15 cellular contexts compared by ENCODE assay signal in genomic region chr1:33119532-33120217, GRCh38. TPM values are rescaled to one million over a fixed set of nuclear protein-coding genes. Genes with fewer than 3 reads are reported as not detected.
DNase-seq lines count a peak whose midpoint lies in the region; ATAC-seq and TF ChIP-seq lines count a peak whose summit lies in the region.
"Had no signal": no experiment of that assay in that cellular context is flagged by ENCODE, and none has a peak within 500 bp of the region (broad histone marks: within the 10 kb centered on the region; RNA-seq: fewer than 3 reads in every experiment).

No MANE protein-coding gene starts in this region.

- no peaks in the 10 kb centered on the region for H4K20me1 ChIP-seq in osteoblast (ENCODE audit: insufficient read depth, low read length)

- H2AFZ ChIP-seq in osteoblast (ENCODE audit: low read length) = no peak overlapping the region

- H3K27ac Mint-ChIP-seq in stimulated activated effector memory CD8-positive, alpha-beta T cell treated with anti-CD3 and anti-CD28 coated beads, Interleukin-12 subunit alpha, Interleukin-12 subunit beta, amount 100 ng/mL, for 72 hours = no peak overlapping the region

- H3K4me3 ChIP-seq in cardiac fibroblast (replicated peaks in 1 of 2; ENCODE audit: low read depth in 2 of 2, low read length in 2 of 2) (no peak overlapping the region), osteoblast (ENCODE audit: insufficient read depth, low read length) (no peak overlapping the region)
- H3K4me3 ChIP-seq: gastroesophageal sphincter, spleen, tibial artery had no signal

- H3K4me1 Mint-ChIP-seq in stimulated activated effector memory CD8-positive, alpha-beta T cell treated with anti-CD3 and anti-CD28 coated beads, Interleukin-12 subunit alpha, Interleukin-12 subunit beta, amount 100 ng/mL, for 72 hours = peaks cover 6% of the 10 kb centered on the region

- DNase-seq in DMS53 (lab: John Stamatoyannopoulos, UW) = peak; percentile 21
- DNase-seq in DMS53 treated with DMSO at 0.1 percent for 48 hours (lab: John Stamatoyannopoulos, UW; ENCODE audit: unreplicated experiment) = no peak
- DNase-seq in cardiac fibroblast (ENCODE audit: low read depth in 2 of 2) = no peak
- peak; percentile 74 for DNase-seq in osteoblast (ENCODE audit: insufficient read length, low spot score, missing footprints)
- DNase-seq in stimulated activated effector memory CD8-positive, alpha-beta T cell treated with anti-CD3 and anti-CD28 coated beads, Interleukin-12 subunit alpha, Interleukin-12 subunit beta, amount 100 ng/mL, for 72 hours (ENCODE audit: low spot score in 2 of 2) = no peak
- DNase-seq: activated CD8-positive, alpha-beta memory T cell treated with anti-CD3 and anti-CD28 coated beads, Interleukin-2, amount 50 U/mL, for 4 hours; left colon; NCI-H2171 treated with DMSO at 0.1 percent for 48 hours; spleen; tibial artery had no signal

- no peak overlapping the region for H3K4me3 Mint-ChIP-seq in stimulated activated effector memory CD8-positive, alpha-beta T cell treated with anti-CD3 and anti-CD28 coated beads, Interleukin-12 subunit alpha, Interleukin-12 subunit beta, amount 100 ng/mL, for 72 hours

- ATAC-seq in HG03103 (IDR thresholded peaks at IDR 0.05; ENCODE audit: low read depth, unreplicated experiment) (peak; percentile 50), GM18873 (IDR thresholded peaks at IDR 0.05; ENCODE audit: low FRiP score, unreplicated experiment) (no peak), HG02938 (IDR thresholded peaks at IDR 0.05; ENCODE audit: unreplicated experiment) (no peak)
- ATAC-seq in stimulated activated effector memory CD8-positive, alpha-beta T cell treated with anti-CD3 and anti-CD28 coated beads, Interleukin-12 subunit alpha, Interleukin-12 subunit beta, amount 100 ng/mL, for 72 hours = no peak
- ATAC-seq: gastroesophageal sphincter, left colon had no signal

- H3K36me3 ChIP-seq in osteoblast (ENCODE audit: insufficient read depth, low read length) = no peaks in the 10 kb centered on the region
- H3K36me3 ChIP-seq: gastroesophageal sphincter, spleen, tibial artery had no signal

- H3K36me3 Mint-ChIP-seq in stimulated activated effector memory CD8-positive, alpha-beta T cell treated with anti-CD3 and anti-CD28 coated beads, Interleukin-12 subunit alpha, Interleukin-12 subunit beta, amount 100 ng/mL, for 72 hours = no peaks in the 10 kb centered on the region

- H3K4me1 ChIP-seq in osteoblast (ENCODE audit: insufficient read depth, low read length) = no peaks in the 10 kb centered on the region
- H3K4me1 ChIP-seq: gastroesophageal sphincter, tibial artery had no signal

- H3K9me3 ChIP-seq in osteoblast (ENCODE audit: low read depth, low read length) = no peaks in the 10 kb centered on the region
- H3K9me3 ChIP-seq: gastroesophageal sphincter, spleen, tibial artery had no signal

- H3K27me3 ChIP-seq in osteoblast (ENCODE audit: insufficient read depth, low read length) = no peaks in the 10 kb centered on the region
- H3K27me3 ChIP-seq: spleen had no signal

- H3K79me2 ChIP-seq in osteoblast (ENCODE audit: insufficient read depth, low read length) = no peaks in the 10 kb centered on the region

- TF ChIP-seq CTCF in cardiac fibroblast (IDR thresholded peaks at IDR 0.05; ENCODE audit: low read depth, low read length) (peak; percentile 8), osteoblast (IDR thresholded peaks at IDR 0.05; ENCODE audit: extremely low read depth, low read depth, low read length) (no peak)

- no peak overlapping the region for H3K4me2 ChIP-seq in osteoblast (ENCODE audit: insufficient read depth, low read length)

- H3K27ac ChIP-seq in osteoblast (ENCODE audit: low read depth, low read length) = no peak overlapping the region
- H3K27ac ChIP-seq: 22Rv1, gastroesophageal sphincter, tibial artery had no signal

- no peaks in the 10 kb centered on the region for H3K9me3 Mint-ChIP-seq in stimulated activated effector memory CD8-positive, alpha-beta T cell treated with anti-CD3 and anti-CD28 coated beads, Interleukin-12 subunit alpha, Interleukin-12 subunit beta, amount 100 ng/mL, for 72 hours

RNA-seq across cellular contexts. Expression of gene AZIN2, which starts 38.7 kb away (rescaled TPM):
- total RNA-seq in osteoblast = 11.8 and 18.8 TPM in 2 replicates

Comparison
In these comparisons a context has a peak if more than half of its experiments do, and no peak if none do; other contexts are left out.
1. DNase-seq: peak in DMS53 (single experiment) and osteoblast (single experiment); none in DMS53 treated with DMSO at 0.1 percent for 48 hours (single experiment), cardiac fibroblast (0 of 2) and stimulated activated effector memory CD8-positive, alpha-beta T cell treated with anti-CD3 and anti-CD28 coated beads, Interleukin-12 subunit alpha, Interleukin-12 subunit beta, amount 100 ng/mL, for 72 hours (0 of 2).